9 cellular contexts compared by ENCODE assay signal in genomic region chr19:40721936-40722661, GRCh38. TPM values are rescaled to one million over a fixed set of nuclear protein-coding genes. Genes with fewer than 3 reads are reported as not detected.
DNase-seq lines count a peak whose midpoint lies in the region; ATAC-seq, FAIRE-seq and TF ChIP-seq lines count a peak whose summit lies in the region.
"Had no signal": no experiment of that assay in that cellular context is flagged by ENCODE, and none has a peak within 500 bp of the region (broad histone marks: within the 10 kb centered on the region; RNA-seq: fewer than 3 reads in every experiment).

No MANE protein-coding gene starts in this region.

- 69% methylated on average over 9 of the region's 9 CpGs for WGBS in A549 (ENCODE audit: missing lambda C conversion rate)
- WGBS in esophagus squamous epithelium, 2 donors = 32 to 33% methylated on average over 7 to 9 of the region's 9 CpGs

- TF ChIP-seq RAD21 in A549 (conservative IDR thresholded peaks at IDR 0.05 in 1 of 2, IDR thresholded peaks at IDR 0.05 in 1 of 2) = no peak

- POLR2A ChIA-PET in A549 (lab: Yijun Ruan, JAX) = interaction anchor here (2.2 kb wide), 1 partner anchor 28 kb away, joined by 10 read pairs; the partner anchor contains the start of genes ACTMAP and SNRPA

- TF ChIP-seq POLR2A in A549 (IDR thresholded peaks at IDR 0.05; ENCODE audit: low read length) (no peak), esophagus squamous epithelium (IDR thresholded peaks at IDR 0.05) (no peak)

- H3K27ac ChIP-seq in A549 = peak overlapping the region in 1 of 2 experiments; percentile 12; a peak in 1 of 6 replicates
- H3K27ac ChIP-seq in WERI-Rb-1 = peak overlapping the region; percentile 0; the same call in 1 of the 2 replicates
- H3K27ac ChIP-seq in esophagus squamous epithelium = peak overlapping the region; percentile 98 to 100 (median 100)

- TF ChIP-seq EP300 in A549 (IDR thresholded peaks at IDR 0.05) = no peak

- H3K9me3 ChIP-seq in A549 (0 out of 3 replicates have a peak, but pooled peaks cover 3% of the 10 kb centered on the region), WERI-Rb-1 (ENCODE audit: severe bottlenecking) (peaks cover 6% of the 10 kb centered on the region), esophagus squamous epithelium (no peaks in the 10 kb centered on the region)

- H3K4me1 ChIP-seq in A549 (peaks cover 33% of the 10 kb centered on the region), esophagus squamous epithelium (peaks cover 13 to 81% (median 27%) of the 10 kb centered on the region in 3 donors)

- intact Hi-C loops in esophagus squamous epithelium (cut with DNase I) = no loop called here

- no peak for TF ChIP-seq CTCF in A549 (IDR thresholded peaks at IDR 0.05)
- TF ChIP-seq CTCF in WERI-Rb-1 (IDR thresholded peaks at IDR 0.05; ENCODE audit: low read depth, low read length) = no peak
- no peak for TF ChIP-seq CTCF in esophagus squamous epithelium (IDR thresholded peaks at IDR 0.05)
- TF ChIP-seq CTCF in omental fat pad (IDR thresholded peaks at IDR 0.05) = no peak

- H3K36me3 ChIP-seq in WERI-Rb-1 (peaks cover 18% of the 10 kb centered on the region), esophagus squamous epithelium (peaks cover 14 to 63% (median 18%) of the 10 kb centered on the region in 3 donors)

- CTCF ChIA-PET in A549 (lab: Yijun Ruan, JAX) = interaction anchor here (0.5 to 17.9 kb wide), 17 partner anchors 9 to 466 kb away, joined by 3 to 199 read pairs (median 3); partner anchors contain the start of genes ACTMAP and SNRPA

- H3K27me3 ChIP-seq in WERI-Rb-1 (ENCODE audit: insufficient read depth, low read depth, severe bottlenecking) (no peaks in the 10 kb centered on the region), esophagus squamous epithelium (no peaks in the 10 kb centered on the region)

- DNase-seq in A549 (ENCODE audit: low read depth in 1 of 2, low spot score in 1 of 2) = no peak
- no peak for DNase-seq in WERI-Rb-1
- no peak for DNase-seq in esophagus squamous epithelium (lab: John Stamatoyannopoulos, UW)
- DNase-seq in omental fat pad (ENCODE audit: low spot score) = no peak
- DNase-seq in NCI-H1105 treated with DMSO at 0.1 percent for 48 hours (lab: John Stamatoyannopoulos, UW) = no peak
- no peak for DNase-seq in NCI-H2171 treated with DMSO at 0.1 percent for 48 hours (lab: John Stamatoyannopoulos, UW)
- DNase-seq in NCI-H510A treated with DMSO at 0.1 percent for 48 hours (lab: John Stamatoyannopoulos, UW) = no peak
- DNase-seq: amygdala had no signal

- ATAC-seq in A549 (no peak), omental fat pad (ENCODE audit: low FRiP score) (peak; percentile 22), GM21737 (IDR thresholded peaks at IDR 0.05; ENCODE audit: unreplicated experiment) (no peak)

- H3K4me2 ChIP-seq in A549 = peak overlapping the region; percentile 25

- FAIRE-seq in A549 (lab: Jason Lieb, UNC) = no peak

- H3K4me3 ChIP-seq in A549 (no peak overlapping the region), WERI-Rb-1 (ENCODE audit: low read depth, low read length) (no peak overlapping the region), esophagus squamous epithelium (peak overlapping the region; percentile 81 to 94 (median 92))

TF ChIP-seq in A549, 52 proteins besides CTCF, POLR2A, EP300 and RAD21:
- 0 out of 2 replicates have a peak, but pooled peaks have one; percentile 13 for TF ChIP-seq MAX (IDR thresholded peaks at IDR 0.05)
- no peak for TF ChIP-seq BHLHE40 (IDR thresholded peaks at IDR 0.05; ENCODE audit: low read depth, low read length)
- TF ChIP-seq SMC3 (IDR thresholded peaks at IDR 0.05) = no peak

RNA-seq across cellular contexts. Expression of gene ITPKC, which starts 5.2 kb away (rescaled TPM):
- polyA plus RNA-seq in A549 (2011; rRNA removed) = 6.5 and 8.7 TPM in 2 replicates
- polyA plus RNA-seq in A549 (2012; cell fraction: cytosol; rRNA removed) = 6.6 and 7.7 TPM in 2 replicates
- polyA plus RNA-seq in A549 (2012; cell fraction: nucleus; rRNA removed) = 10.7 and 10.9 TPM in 2 replicates
- polyA plus RNA-seq in A549 (2017; fragmentation: RNase III; extraction: RNeasy Plus Mini Kit Qiagen cat#74134 plus additional on column Dnase treatment) = 7.9 to 8.6 TPM (median 8.1 TPM) in 3 replicates
- 13.8 and 14.2 TPM in 2 replicates for polyA minus RNA-seq in A549 (2011; rRNA and poly(A)+ RNA removed)
- 100 to 1,000 TPM in 2 of 4 donors, 10 to 100 TPM in 2; 58.5 to 127 (median 95.7) TPM for total RNA-seq in esophagus squamous epithelium
- 100 to 1,000 TPM in 2 of 4 donors, 10 to 100 TPM in 2; 39.3 to 118 (median 91.9) TPM for total RNA-seq in omental fat pad

RNA-seq across cellular contexts. Expression of gene COQ8B, which starts 5.4 kb away (rescaled TPM):
- polyA plus RNA-seq in A549 (2011; rRNA removed) = 43.9 and 47.2 TPM in 2 replicates
- polyA plus RNA-seq in A549 (2012; cell fraction: cytosol; rRNA removed) = 55.5 and 70.2 TPM in 2 replicates
- 158 and 174 TPM in 2 replicates for polyA plus RNA-seq in A549 (2012; cell fraction: nucleus; rRNA removed)
- 55.3 to 64.9 TPM (median 63.6 TPM) in 3 replicates for polyA plus RNA-seq in A549 (2017; fragmentation: RNase III; extraction: RNeasy Plus Mini Kit Qiagen cat#74134 plus additional on column Dnase treatment)
- polyA minus RNA-seq in A549 (2011; rRNA and poly(A)+ RNA removed) = 55.3 TPM in 2 replicates
- 10 to 100 TPM; 19.3 to 64.1 (median 33.3) TPM for total RNA-seq in esophagus squamous epithelium
- 10 to 100 TPM; 22.1 to 38.8 (median 28.1) TPM for total RNA-seq in omental fat pad

RNA-seq across cellular contexts. Expression of gene ACTMAP, which starts 28.2 kb away (rescaled TPM):
- polyA plus RNA-seq in A549 (2011; rRNA removed) (7.8 and 11.7 TPM in 2 replicates), A549 (2017; fragmentation: RNase III; extraction: RNeasy Plus Mini Kit Qiagen cat#74134 plus additional on column Dnase treatment) (14.1 to 18.5 TPM (median 14.8 TPM) in 3 replicates)
- polyA plus RNA-seq in A549 (2012; cell fraction: cytosol; rRNA removed) = 13.0 and 16.7 TPM in 2 replicates
- polyA plus RNA-seq in A549 (2012; cell fraction: nucleus; rRNA removed) = 40.2 and 46.1 TPM in 2 replicates
- polyA minus RNA-seq in A549 (2011; rRNA and poly(A)+ RNA removed) = 13.9 and 15.5 TPM in 2 replicates
- total RNA-seq in esophagus squamous epithelium (1 to 10 TPM; 2.1 to 2.8 (median 2.4) TPM), omental fat pad (1 to 10 TPM; 3.2 to 3.8 (median 3.5) TPM)

RNA-seq across cellular contexts. Expression of gene SNRPA, which starts 28.9 kb away (rescaled TPM):
- polyA plus RNA-seq in A549 (2011; rRNA removed) (235 and 236 TPM in 2 replicates), A549 (2017; fragmentation: RNase III; extraction: RNeasy Plus Mini Kit Qiagen cat#74134 plus additional on column Dnase treatment) (141 to 155 TPM (median 143 TPM) in 3 replicates)
- polyA plus RNA-seq in A549 (2012; cell fraction: cytosol; rRNA removed) = 265 and 288 TPM in 2 replicates
- 267 and 341 TPM in 2 replicates for polyA plus RNA-seq in A549 (2012; cell fraction: nucleus; rRNA removed)
- 390 and 504 TPM in 2 replicates for polyA minus RNA-seq in A549 (2011; rRNA and poly(A)+ RNA removed)
- total RNA-seq in esophagus squamous epithelium (10 to 100 TPM; 45.0 to 79.5 (median 51.0) TPM), omental fat pad (10 to 100 TPM; 34.8 to 46.8 (median 41.0) TPM)

RNA-seq across cellular contexts. Expression of gene NUMBL, which starts 31.6 kb away (rescaled TPM):
- polyA plus RNA-seq in A549 (2011; rRNA removed) (19.4 and 21.1 TPM in 2 replicates), A549 (2017; fragmentation: RNase III; extraction: RNeasy Plus Mini Kit Qiagen cat#74134 plus additional on column Dnase treatment) (26.6 to 29.7 TPM (median 28.7 TPM) in 3 replicates)
- 41.5 and 47.8 TPM in 2 replicates for polyA plus RNA-seq in A549 (2012; cell fraction: cytosol; rRNA removed)
- 114 and 125 TPM in 2 replicates for polyA plus RNA-seq in A549 (2012; cell fraction: nucleus; rRNA removed)
- 13.8 and 13.9 TPM in 2 replicates for polyA minus RNA-seq in A549 (2011; rRNA and poly(A)+ RNA removed)
- total RNA-seq in esophagus squamous epithelium (10 to 100 TPM; 11.2 to 20.8 (median 15.8) TPM), omental fat pad (100 to 1,000 TPM in 1 of 4 donors, 10 to 100 TPM in 3; 38.2 to 143 (median 45.3) TPM)

Comparison
In these comparisons a context has a peak if more than half of its experiments do, and no peak if none do; other contexts are left out.
1. H3K4me3 ChIP-seq: peak in esophagus squamous epithelium (4 of 4); none in A549 (single experiment) and WERI-Rb-1 (single experiment).